In the genomic region with DNA sequence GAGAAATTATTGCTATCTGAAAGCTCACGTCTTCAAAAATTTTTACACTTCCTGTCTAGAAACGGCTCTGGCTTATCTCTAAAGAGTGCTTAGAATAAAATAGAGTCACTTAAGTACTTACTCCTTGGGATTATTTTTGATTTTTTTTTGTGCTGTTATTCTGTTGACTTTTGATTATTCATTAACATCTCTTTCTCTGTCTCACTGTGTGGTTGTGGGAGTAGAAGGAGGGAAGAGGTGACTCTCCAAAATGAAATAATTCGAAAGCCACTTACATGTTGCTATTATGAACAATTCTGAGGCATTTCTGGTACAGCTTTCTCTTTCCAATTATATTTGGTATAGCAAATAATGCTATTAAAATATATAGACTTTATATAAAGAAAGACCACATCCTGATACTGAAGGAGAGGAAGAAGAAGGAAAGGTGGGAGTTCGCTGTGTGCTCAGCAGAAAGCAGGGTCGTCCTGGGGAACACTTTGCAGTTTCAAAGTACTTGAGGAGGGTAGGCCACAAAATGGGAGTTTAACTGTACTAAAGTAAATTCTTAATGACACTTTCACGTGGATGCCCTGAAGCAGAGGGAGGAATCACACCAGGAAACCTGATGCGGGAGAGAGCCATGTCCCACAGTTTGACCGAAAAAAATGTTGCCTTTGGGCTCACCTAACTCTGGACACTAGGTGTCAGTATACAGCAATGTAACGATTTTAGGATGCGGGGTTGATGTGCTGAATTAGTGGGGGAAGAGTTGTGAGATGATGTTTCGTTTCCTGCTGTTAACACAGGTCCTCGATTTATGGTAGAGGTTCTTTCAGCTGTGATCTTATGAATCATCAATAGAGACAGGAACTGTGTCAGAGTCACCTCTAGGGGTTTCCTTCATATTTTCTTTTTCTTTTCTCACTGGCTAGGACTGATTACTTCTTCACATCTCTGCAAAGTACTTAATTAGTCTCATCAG, we compare ENCODE assay signal across 8 cellular contexts. TPM values are rescaled to one million over a fixed set of nuclear protein-coding genes. Genes with fewer than 3 reads are reported as not detected.
A peak's percentile ranks its signal among the peaks of the same experiment; 100 is the strongest.
DNase-seq lines count a peak whose midpoint lies in the region; ATAC-seq lines count a peak whose summit lies in the region.

No MANE protein-coding gene starts in this region.

- ATAC-seq in HG02678 (IDR thresholded peaks at IDR 0.05; ENCODE audit: unreplicated experiment) = peak; percentile 95
- ATAC-seq in activated naive CD4-positive, alpha-beta T cell treated with anti-CD3 and anti-CD28 coated beads, Interleukin-2, amount 50 U/mL, for 72 hours = peak; percentile 99 to 100

- H3K27ac Mint-ChIP-seq in activated naive CD4-positive, alpha-beta T cell treated with anti-CD3 and anti-CD28 coated beads, Interleukin-2, amount 50 U/mL, for 72 hours = no peak overlapping the region

- DNase-seq in NK-92 treated with Interleukin-12 subunit alpha and Interleukin-12 subunit beta, amount 100 ng/mL, for 24 hours (lab: John Stamatoyannopoulos, UW) = peak; percentile 41
- DNase-seq in NK-92 (lab: John Stamatoyannopoulos, UW; ENCODE audit: unreplicated experiment) = no peak
- DNase-seq in NCI-H1092 (lab: John Stamatoyannopoulos, UW) = peak; percentile 39
- DNase-seq in SK-N-DZ (ENCODE audit: low spot score) = peak; percentile 80
- peak in 1 of 2 donors; percentile 50 for DNase-seq in activated naive CD4-positive, alpha-beta T cell treated with anti-CD3 and anti-CD28 coated beads, Interleukin-2, amount 50 U/mL, for 72 hours (ENCODE audit: low spot score in 2 of 2)
- peak; percentile 91 for DNase-seq in glomerular visceral epithelial cell (ENCODE audit: extremely low spot score)
- DNase-seq in pons (ENCODE audit: low spot score) = peak; percentile 81

- no peaks in the 10 kb centered on the region for H3K36me3 Mint-ChIP-seq in activated naive CD4-positive, alpha-beta T cell treated with anti-CD3 and anti-CD28 coated beads, Interleukin-2, amount 50 U/mL, for 72 hours

- H3K9me3 Mint-ChIP-seq in activated naive CD4-positive, alpha-beta T cell treated with anti-CD3 and anti-CD28 coated beads, Interleukin-2, amount 50 U/mL, for 72 hours = no peaks in the 10 kb centered on the region

RNA-seq across cellular contexts. Expression of gene MMADHC, which starts 9.8 kb away (rescaled TPM):
- 161 and 177 TPM in 2 replicates for polyA plus RNA-seq in SK-N-DZ (2014; cell fraction: cytosol; rRNA removed)
- polyA plus RNA-seq in SK-N-DZ (2014; cell fraction: nucleus; rRNA removed) = 65.9 and 112 TPM in 2 replicates
- total RNA-seq in activated naive CD4-positive, alpha-beta T cell treated with anti-CD3 and anti-CD28 coated beads, Interleukin-2, amount 50 U/mL, for 72 hours = 100 to 1,000 TPM; 112 to 167 TPM
